8 cellular contexts compared by ENCODE assay signal in genomic region chr1:165827199-165828102, GRCh38. TPM values are rescaled to one million over a fixed set of nuclear protein-coding genes. Genes with fewer than 3 reads are reported as not detected.
A peak's percentile ranks its signal among the peaks of the same experiment; 100 is the strongest.
DNase-seq lines count a peak whose midpoint lies in the region; ATAC-seq and TF ChIP-seq lines count a peak whose summit lies in the region.

Gene UCK2 (plus strand): TSS chr1:165827614. CDS start chr1:165827834, 220 bp downstream.

- peaks cover 4 to 9% of the 10 kb centered on the region in 2 donors for H3K36me3 Mint-ChIP-seq in activated T-cell treated with anti-CD3 and anti-CD28 coated beads, Interleukin-2, amount 50 U/mL, for 72 hours (ENCODE audit: insufficient read depth in 2 of 2)
- H3K36me3 Mint-ChIP-seq in natural killer cell: no peaks in the 10 kb centered on the region

- no TSS peak for BruUV-seq in PC-3 (replicated peaks; lab: Mats Ljungman, UMichigan)

- H3K4me1 ChIP-seq in PC-3 (ENCODE audit: insufficient read depth, low read length): peaks cover 16% of the 10 kb centered on the region

- CTCF ChIA-PET in PC-3 (lab: Charles Lee): no interaction called here

- intact Hi-C loops in PC-3 (cut with micrococcal nuclease) (loop anchor here (1.0 to 10.0 kb wide), 7 partner anchors 54 to 227 kb away; partner anchors contain the start of gene MGST3), natural killer cell (cut with micrococcal nuclease) (loop anchor here (1.0 to 10.0 kb wide), 2 partner anchors 47 to 58 kb away; no protein-coding TSS in a partner anchor)

- POLR2A ChIA-PET in PC-3 (lab: Charles Lee; ENCODE audit: unreplicated experiment): no interaction called here

- H3K27me3 ChIP-seq in PC-3 (ENCODE audit: low read length): no peaks in the 10 kb centered on the region

- peak within 1 kb of the TSS; percentile 76 for H3K27ac ChIP-seq in PC-3 (ENCODE audit: low read length)

- H3K9me3 Mint-ChIP-seq in activated T-cell treated with anti-CD3 and anti-CD28 coated beads, Interleukin-2, amount 50 U/mL, for 72 hours: no peaks in the 10 kb centered on the region
- H3K9me3 Mint-ChIP-seq in natural killer cell: no peaks in the 10 kb centered on the region

- peaks cover 54% of the 10 kb centered on the region for H3K79me2 ChIP-seq in PC-3 (ENCODE audit: low read length)

- peak within 1 kb of the TSS; percentile 88 for H3K4me3 ChIP-seq in PC-3 (ENCODE audit: low read length)

- no peaks in the 10 kb centered on the region for H3K9me2 ChIP-seq in PC-3 (replicated peaks; ENCODE audit: low read length)

- peaks cover 16% of the 10 kb centered on the region for H3K4me1 Mint-ChIP-seq in activated T-cell treated with anti-CD3 and anti-CD28 coated beads, Interleukin-2, amount 50 U/mL, for 72 hours (ENCODE audit: low read depth)
- peaks cover 17 to 26% of the 10 kb centered on the region in 2 donors for H3K4me1 Mint-ChIP-seq in natural killer cell

- H2AFZ ChIP-seq in PC-3 (ENCODE audit: low read length): peak within 1 kb of the TSS; percentile 80

- H4K20me1 ChIP-seq in PC-3 (ENCODE audit: low read length): peaks cover 30% of the 10 kb centered on the region

- no peaks in the 10 kb centered on the region for H3F3A ChIP-seq in PC-3 (ENCODE audit: low read length, unreplicated experiment)

- peaks cover 5% of the 10 kb centered on the region for H3K27me3 Mint-ChIP-seq in activated T-cell treated with anti-CD3 and anti-CD28 coated beads, Interleukin-2, amount 50 U/mL, for 72 hours (ENCODE audit: low read depth)
- H3K27me3 Mint-ChIP-seq in natural killer cell (ENCODE audit: low read depth in 2 of 2): no peaks in the 10 kb centered on the region

- ATAC-seq in GM21390 (IDR thresholded peaks at IDR 0.05; ENCODE audit: unreplicated experiment) (peak; percentile 71), PC-3 (peak; percentile 82), natural killer cell (peak; percentile 72 to 80 (median 76))
- ATAC-seq in activated T-cell treated with anti-CD3 and anti-CD28 coated beads, Interleukin-2, amount 50 U/mL, for 72 hours (replicated peaks in 1 of 2): peak; percentile 81 to 83
- peak; percentile 90 for ATAC-seq in stimulated activated naive CD8-positive, alpha-beta T cell treated with anti-CD3 and anti-CD28 coated beads, Interleukin-15, Interleukin-2, amounts not matched to agents 100 U/mL and 50 U/mL, for 24 hours

- H3K4me3 Mint-ChIP-seq in activated T-cell treated with anti-CD3 and anti-CD28 coated beads, Interleukin-2, amount 50 U/mL, for 72 hours: peak within 1 kb of the TSS; percentile 93 to 99
- peak within 1 kb of the TSS; percentile 95 for H3K4me3 Mint-ChIP-seq in natural killer cell

- H3K4me2 ChIP-seq in PC-3 (ENCODE audit: low read length): peak within 1 kb of the TSS; percentile 90

- peak within 1 kb of the TSS; percentile 99 for H3K27ac Mint-ChIP-seq in activated T-cell treated with anti-CD3 and anti-CD28 coated beads, Interleukin-2, amount 50 U/mL, for 72 hours
- peak within 1 kb of the TSS; percentile 86 to 87 for H3K27ac Mint-ChIP-seq in natural killer cell

- H3K9ac ChIP-seq in PC-3 (ENCODE audit: low read length): peak within 1 kb of the TSS; percentile 92

- no peaks in the 10 kb centered on the region for H3K36me3 ChIP-seq in PC-3 (ENCODE audit: low read depth, low read length)

- peak; percentile 96 for DNase-seq in DMS53 (lab: John Stamatoyannopoulos, UW)
- DNase-seq in HUDEP-2 (lab: John Stamatoyannopoulos, UW; ENCODE audit: unreplicated experiment in 76 of 76): peak in 64 of 76 experiments; percentile 18 to 79 (median 58)
- DNase-seq in PC-3: peak; percentile 89
- peak; percentile 78 to 81 for DNase-seq in activated T-cell treated with anti-CD3 and anti-CD28 coated beads, Interleukin-2, amount 50 U/mL, for 72 hours
- peak; percentile 73 for DNase-seq in fibroblast of gingiva (ENCODE audit: low read depth)
- DNase-seq in natural killer cell: peak; percentile 53
- DNase-seq in stimulated activated naive CD8-positive, alpha-beta T cell treated with anti-CD3 and anti-CD28 coated beads, Interleukin-15, Interleukin-2, amounts not matched to agents 100 U/mL and 50 U/mL, for 24 hours: peak; percentile 85

- H3K9me3 ChIP-seq in PC-3 (ENCODE audit: low read length): no peaks in the 10 kb centered on the region

- TF ChIP-seq CTCF in PC-3 (conservative IDR thresholded peaks at IDR 0.05; ENCODE audit: low read depth, low read length): no peak; the same call in 1 of the 2 replicates
- TF ChIP-seq CTCF in natural killer cell (IDR thresholded peaks at IDR 0.05): peak; percentile 20

RNA-seq across cellular contexts. Expression of gene UCK2, which starts in this region (rescaled TPM):
- total RNA-seq in PC-3 (2014; rRNA removed) (193 and 209 TPM in 2 replicates), natural killer cell (10 to 100 TPM; 12.8 to 20.5 (median 14.4) TPM)
- total RNA-seq in activated T-cell treated with anti-CD3 and anti-CD28 coated beads, Interleukin-2, amount 50 U/mL, for 72 hours: 10 to 100 TPM; 39.8 to 47.3 TPM

Comparison
In these comparisons a context has a peak if more than half of its experiments do, and no peak if none do; other contexts are left out.
1. Peak in every context shown above with its lines: DNase-seq, ATAC-seq, H3K4me3 ChIP-seq and H3K27ac ChIP-seq.